Comparison of ENCODE assay signal across 19 cellular contexts in the genomic region with DNA sequence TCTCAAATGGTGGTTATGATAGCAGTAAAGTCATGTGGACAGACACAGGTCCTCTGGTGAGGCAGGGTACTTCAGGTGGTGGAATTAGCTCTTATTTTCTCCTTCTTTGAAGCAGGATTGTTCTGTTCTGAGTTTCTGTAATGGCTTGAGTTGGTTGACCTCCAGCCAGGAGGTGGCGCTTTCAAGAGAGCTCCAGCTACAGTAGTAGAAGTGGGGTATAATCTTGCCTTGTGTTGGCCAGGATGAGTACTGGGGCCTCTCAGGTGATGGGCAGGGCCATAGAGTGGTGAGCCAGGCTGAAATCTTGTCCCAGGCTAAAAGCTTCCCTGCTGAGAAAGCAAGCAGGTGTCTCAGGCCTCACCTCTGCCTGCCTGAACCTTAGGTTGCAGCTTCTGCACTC. TPM values are rescaled to one million over a fixed set of nuclear protein-coding genes. Genes with fewer than 3 reads are reported as not detected.
A peak's percentile ranks its signal among the peaks of the same experiment; 100 is the strongest.
DNase-seq lines count a peak whose midpoint lies in the region; ATAC-seq, FAIRE-seq and TF ChIP-seq lines count a peak whose summit lies in the region.
"Had no signal": no experiment of that assay in that cellular context is flagged by ENCODE, and none has a peak within 500 bp of the region (broad histone marks: within the 10 kb centered on the region; RNA-seq: fewer than 3 reads in every experiment).

No MANE protein-coding gene starts in this region.

- H3K4me1 ChIP-seq in HepG2 (ENCODE audit: insufficient read depth, low read length) (no peaks in the 10 kb centered on the region), right lobe of liver (no peaks in the 10 kb centered on the region), MM.1S (ENCODE audit: low read length) (no peaks in the 10 kb centered on the region)
- H3K4me1 ChIP-seq: BLaER1 had no signal

- DNase-seq in HepG2 (ENCODE audit: low spot score), result no peak
- DNase-seq in right lobe of liver, result no peak
- no peak for DNase-seq in MM.1S
- no peak for DNase-seq in brain microvascular endothelial cell
- DNase-seq in D341Med (ENCODE audit: low spot score), result no peak
- DNase-seq in T-helper 1 cell, result no peak
- DNase-seq in left ventricle myocardium superior, result no peak
- DNase-seq in coronary artery (ENCODE audit: low spot score), result no peak
- DNase-seq: DMS153, HFFc6, IMR-90, NCI-H1436 treated with DMSO at 0.1 percent for 48 hours, NCI-H2029 treated with DMSO at 0.1 percent for 48 hours, NCI-H2171 treated with DMSO at 0.1 percent for 48 hours, NCI-H446 treated with DMSO at 0.1 percent for 48 hours, SW 1271 had no signal

- CTCF ChIA-PET in HepG2 (lab: Yijun Ruan, JAX; ENCODE audit: low intra/inter-chr PET ratio, low total read pairs), result no interaction called here

- no peaks in the 10 kb centered on the region for H4K20me1 ChIP-seq in HepG2 (ENCODE audit: insufficient read depth, low read length)
- H4K20me1 ChIP-seq in MM.1S (ENCODE audit: insufficient read depth, low read length), result no peaks in the 10 kb centered on the region
- H4K20me1 ChIP-seq: BLaER1 had no signal

- H3K79me2 ChIP-seq in HepG2 (ENCODE audit: insufficient read depth, low read length), result no peaks in the 10 kb centered on the region
- no peaks in the 10 kb centered on the region for H3K79me2 ChIP-seq in MM.1S (ENCODE audit: low read length)

- H2AFZ ChIP-seq in HepG2 (ENCODE audit: low read length) (no peak overlapping the region), MM.1S (ENCODE audit: low read length) (no peak overlapping the region)

- intact Hi-C loops in HepG2 (cut with micrococcal nuclease; ENCODE audit: unreplicated experiment) (loop anchor here (5.0 kb wide), 1 partner anchor 360 kb away; no protein-coding TSS in a partner anchor), right lobe of liver (cut with DNase I) (no loop called here), left ventricle myocardium superior (cut with micrococcal nuclease) (no loop called here)

- in situ Hi-C loops in HepG2 (cut with HindIII; ENCODE audit: extremely low pct_ligation_motif_present, low pct_unique_long_range_greater_than_20kb), result no loop called here
- in situ Hi-C loops in brain microvascular endothelial cell (cut with HindIII; ENCODE audit: low pct_ligation_motif_present, low sequenced_read_pairs), result no loop called here

- no peak for FAIRE-seq in HepG2 (lab: Jason Lieb, UNC)
- FAIRE-seq: GM12891, GM18507 had no signal

- no peak overlapping the region for H3K4me3 ChIP-seq in HepG2 (replicated peaks in 1 of 3; ENCODE audit: insufficient read depth in 1 of 3, low read depth in 2 of 3, low read length in 3 of 3)
- no peak overlapping the region for H3K4me3 ChIP-seq in right lobe of liver
- no peak overlapping the region for H3K4me3 ChIP-seq in MM.1S (ENCODE audit: low read length)
- H3K4me3 ChIP-seq in brain microvascular endothelial cell (ENCODE audit: low read depth, low read length), result no peak overlapping the region
- no peak overlapping the region for H3K4me3 ChIP-seq in coronary artery
- H3K4me3 ChIP-seq: BLaER1 had no signal

- no peaks in the 10 kb centered on the region for H3F3A ChIP-seq in MM.1S (ENCODE audit: insufficient read depth, low read length)

- TF ChIP-seq RAD21 in HepG2 (CRISPR knock-in tag; IDR thresholded peaks at IDR 0.05), result no peak

- H3K4me2 ChIP-seq in HepG2 (ENCODE audit: low read depth, low read length) (no peak overlapping the region), MM.1S (ENCODE audit: low read depth, low read length) (no peak overlapping the region)
- H3K4me2 ChIP-seq: BLaER1 had no signal

- H3K27me3 ChIP-seq in HepG2 (ENCODE audit: control insufficient read depth in 1 of 2, insufficient read depth in 2 of 2, low read length in 2 of 2) (no peaks in the 10 kb centered on the region), right lobe of liver (no peaks in the 10 kb centered on the region), MM.1S (replicated peaks; ENCODE audit: insufficient read depth, low read length) (no peaks in the 10 kb centered on the region), brain microvascular endothelial cell (replicated peaks) (no peaks in the 10 kb centered on the region)
- H3K27me3 ChIP-seq: BLaER1 had no signal

- TF ChIP-seq CTCF in HepG2 (CRISPR knock-in tag; IDR thresholded peaks at IDR 0.05) (peak; percentile 31; the same call in 1 of the 2 replicates), right lobe of liver (IDR thresholded peaks at IDR 0.05) (peak in 1 of 4 donors; percentile 10), MM.1S (IDR thresholded peaks at IDR 0.05; ENCODE audit: low read length) (peak; percentile 25), brain microvascular endothelial cell (IDR thresholded peaks at IDR 0.05; ENCODE audit: low read depth, low read length, missing control alignments) (peak; percentile 27), coronary artery (IDR thresholded peaks at IDR 0.05) (no peak)

- WGBS in HepG2 (ENCODE audit: low lambda C conversion rate), result 50% methylated on average over 1 of the region's 1 CpG
- 80% methylated on average over 1 of the region's 1 CpG for WGBS in right lobe of liver (ENCODE audit: insufficient coverage, low coverage, low lambda C conversion rate, missing lambda C conversion rate)

- H3K9me2 ChIP-seq in MM.1S (replicated peaks; ENCODE audit: insufficient read depth, low read length), result no peaks in the 10 kb centered on the region

- ATAC-seq in HepG2 (peak; percentile 67), right lobe of liver (no peak), left ventricle myocardium superior (no peak)

- no TSS peak for BruUV-seq in HepG2 (replicated peaks; lab: Mats Ljungman, UMichigan)

- H3K9ac ChIP-seq in HepG2 (ENCODE audit: insufficient read depth, low read depth, low read length), result no peak overlapping the region
- no peak overlapping the region for H3K9ac ChIP-seq in MM.1S (ENCODE audit: low read length)
- H3K9ac ChIP-seq: BLaER1 had no signal

- H3K27ac ChIP-seq in HepG2 (ENCODE audit: extremely low read length, insufficient read depth, low read length) (no peak overlapping the region), right lobe of liver (no peak overlapping the region), MM.1S (ENCODE audit: low read length) (no peak overlapping the region), brain microvascular endothelial cell (no peak overlapping the region), coronary artery (no peak overlapping the region)
- H3K27ac ChIP-seq: BLaER1 had no signal

- POLR2A ChIA-PET in HepG2 (lab: Yijun Ruan, JAX), result no interaction called here

- H3K36me3 ChIP-seq in HepG2 (replicated peaks in 1 of 2; ENCODE audit: control insufficient read depth in 1 of 2, insufficient read depth in 2 of 2, low read length in 2 of 2) (no peaks in the 10 kb centered on the region), right lobe of liver (no peaks in the 10 kb centered on the region), MM.1S (replicated peaks; ENCODE audit: insufficient read depth, low read length) (no peaks in the 10 kb centered on the region), brain microvascular endothelial cell (replicated peaks) (no peaks in the 10 kb centered on the region)
- H3K36me3 ChIP-seq: BLaER1 had no signal

- TF ChIP-seq EP300 in HepG2 (IDR thresholded peaks at IDR 0.05; ENCODE audit: low read depth in 2 of 2, low read length in 2 of 2), result no peak
- TF ChIP-seq EP300 in HepG2 (CRISPR knock-in tag; IDR thresholded peaks at IDR 0.05; ENCODE audit: borderline replicate concordance), result no peak

- H3K9me3 ChIP-seq in HepG2 (ENCODE audit: low read length) (no peaks in the 10 kb centered on the region), right lobe of liver (no peaks in the 10 kb centered on the region), MM.1S (replicated peaks; ENCODE audit: insufficient read depth, low read length) (no peaks in the 10 kb centered on the region)

- TF ChIP-seq POLR2A in HepG2 (IDR thresholded peaks at IDR 0.05; ENCODE audit: insufficient read depth in 1 of 2, low read depth in 2 of 2, low read length in 2 of 2), result no peak
- TF ChIP-seq POLR2A in right lobe of liver (IDR thresholded peaks at IDR 0.05), result no peak

TF ChIP-seq in HepG2, 621 proteins besides CTCF, POLR2A, EP300 and RAD21 (continues in another document):
- no peak for TF ChIP-seq ZNF337 (CRISPR knock-in tag; IDR thresholded peaks at IDR 0.05; ENCODE audit: borderline replicate concordance, low read depth)

RNA-seq across cellular contexts. Expression of a gene that starts 52.5 kb away (rescaled TPM):
- total RNA-seq in HepG2 (2016; rRNA removed; fragmentation: Illumina TruSeq; extraction: Trizol) (not detected in 2 replicates), right lobe of liver (1 to 10 TPM in 3 of 6 experiments, under 1 TPM in 3; 0.25 to 2.0 (median 1.0) TPM), left ventricle myocardium superior (4.2 TPM)
- total RNA-seq in HepG2 (2016; cell fraction: cytosol; rRNA removed; fragmentation: Illumina TruSeq; extraction: Trizol; ENCODE audit: low read depth), result not detected in 2 replicates
- under 0.01 TPM in 1 of 2 replicates, not detected in the other for total RNA-seq in HepG2 (2016; cell fraction: insoluble cytoplasmic fraction; rRNA removed; fragmentation: Illumina TruSeq; extraction: Trizol)
- total RNA-seq in HepG2 (2016; cell fraction: membrane; rRNA removed; fragmentation: Illumina TruSeq; extraction: Trizol), result not detected in 2 replicates
- not detected in 2 replicates for total RNA-seq in HepG2 (2016; cell fraction: nucleus; rRNA removed; fragmentation: Illumina TruSeq; extraction: Trizol)
- polyA plus RNA-seq in HepG2 (2011; rRNA removed), result not detected in 2 replicates
- not detected in 2 replicates for polyA plus RNA-seq in HepG2 (2011; cell fraction: cytosol; rRNA removed)
- not detected in 2 replicates for polyA plus RNA-seq in HepG2 (2011; cell fraction: nucleus; rRNA removed)
- not detected in 2 replicates for polyA plus RNA-seq in HepG2 (2012)
- polyA plus RNA-seq in HepG2 (2016; cell fraction: cytosol; fragmentation: Illumina TruSeq; extraction: Trizol; ENCODE audit: low read depth), result not detected in 2 replicates
- polyA plus RNA-seq in HepG2 (2016; cell fraction: insoluble cytoplasmic fraction; fragmentation: Illumina TruSeq; extraction: Trizol; ENCODE audit: low read depth), result not detected in 2 replicates
- not detected in 2 replicates for polyA plus RNA-seq in HepG2 (2016; cell fraction: membrane; fragmentation: Illumina TruSeq; extraction: Trizol; ENCODE audit: low read depth)
- polyA plus RNA-seq in HepG2 (2016; cell fraction: nucleus; fragmentation: Illumina TruSeq; extraction: Trizol; ENCODE audit: insufficient read depth, low read depth), result not detected in 2 replicates
- not detected in 2 replicates for polyA minus RNA-seq in HepG2 (2011; rRNA and poly(A)+ RNA removed; ENCODE audit: low replicate concordance)
- not detected in 2 replicates for polyA minus RNA-seq in HepG2 (2011; cell fraction: cytosol; rRNA and poly(A)+ RNA removed)
- 0.37 TPM in 1 of 2 replicates, not detected in the other for polyA minus RNA-seq in HepG2 (2011; cell fraction: nucleus; rRNA and poly(A)+ RNA removed)
